ENCODE assay signal across 2 cellular contexts in the genomic region with DNA sequence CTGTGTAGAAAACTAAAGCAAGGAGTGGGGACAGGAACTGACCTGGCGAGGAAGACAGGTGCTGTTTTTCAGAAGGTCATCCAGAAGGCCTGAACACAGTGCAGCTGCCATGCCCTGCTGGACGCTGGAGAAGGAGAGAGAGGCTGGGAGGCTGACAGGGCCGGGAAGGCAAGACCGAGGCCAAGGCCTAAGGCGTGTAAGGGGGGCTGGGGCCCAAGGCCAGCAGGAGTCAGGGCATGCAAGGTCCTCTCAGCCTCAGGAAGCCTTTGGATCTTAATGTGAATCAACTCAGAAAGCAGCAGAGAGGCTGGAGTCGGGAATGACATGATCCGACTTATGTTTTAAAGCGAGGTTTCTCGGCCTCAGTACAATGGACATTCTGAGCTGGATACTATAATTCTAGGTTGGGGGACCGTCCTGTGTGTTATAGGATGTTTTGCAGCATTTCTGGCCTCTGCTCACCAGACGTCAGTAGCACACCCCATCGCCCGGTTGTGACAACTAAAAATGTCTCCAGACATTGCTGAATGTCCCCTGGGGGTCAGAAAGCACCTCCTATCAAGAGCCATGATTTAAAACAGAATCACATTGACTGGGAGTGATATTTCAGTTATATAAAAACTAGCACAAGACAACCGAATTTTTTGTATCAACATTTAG.
TF ChIP-seq lines count a peak whose summit lies in the region.

No MANE protein-coding gene starts in this region.

TF ChIP-seq in GM23338, 12 proteins besides CTCF, POLR2A, EP300 and RAD21 (continued from another document and continues in another):
- TF ChIP-seq, protein P1, sequence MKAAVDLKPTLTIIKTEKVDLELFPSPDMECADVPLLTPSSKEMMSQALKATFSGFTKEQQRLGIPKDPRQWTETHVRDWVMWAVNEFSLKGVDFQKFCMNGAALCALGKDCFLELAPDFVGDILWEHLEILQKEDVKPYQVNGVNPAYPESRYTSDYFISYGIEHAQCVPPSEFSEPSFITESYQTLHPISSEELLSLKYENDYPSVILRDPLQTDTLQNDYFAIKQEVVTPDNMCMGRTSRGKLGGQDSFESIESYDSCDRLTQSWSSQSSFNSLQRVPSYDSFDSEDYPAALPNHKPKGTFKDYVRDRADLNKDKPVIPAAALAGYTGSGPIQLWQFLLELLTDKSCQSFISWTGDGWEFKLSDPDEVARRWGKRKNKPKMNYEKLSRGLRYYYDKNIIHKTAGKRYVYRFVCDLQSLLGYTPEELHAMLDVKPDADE (IDR thresholded peaks at IDR 0.05) = no peak
- TF ChIP-seq EZH2phosphoT487 (IDR thresholded peaks at IDR 0.05; ENCODE audit: unreplicated experiment) (no peak), POLR2AphosphoS5 (IDR thresholded peaks at IDR 0.05; ENCODE audit: low read depth) (no peak), JUNB (IDR thresholded peaks at IDR 0.05; ENCODE audit: unreplicated experiment) (no peak), EZH2 (IDR thresholded peaks at IDR 0.05; ENCODE audit: low read depth, unreplicated experiment) (no peak), NANOG (IDR thresholded peaks at IDR 0.05; ENCODE audit: borderline replicate concordance) (no peak), STAT1 (IDR thresholded peaks at IDR 0.05; ENCODE audit: unreplicated experiment) (no peak), ZNF331 (CRISPR knock-in tag; IDR thresholded peaks at IDR 0.05; ENCODE audit: low read depth) (no peak)
- TF ChIP-seq, protein P2, sequence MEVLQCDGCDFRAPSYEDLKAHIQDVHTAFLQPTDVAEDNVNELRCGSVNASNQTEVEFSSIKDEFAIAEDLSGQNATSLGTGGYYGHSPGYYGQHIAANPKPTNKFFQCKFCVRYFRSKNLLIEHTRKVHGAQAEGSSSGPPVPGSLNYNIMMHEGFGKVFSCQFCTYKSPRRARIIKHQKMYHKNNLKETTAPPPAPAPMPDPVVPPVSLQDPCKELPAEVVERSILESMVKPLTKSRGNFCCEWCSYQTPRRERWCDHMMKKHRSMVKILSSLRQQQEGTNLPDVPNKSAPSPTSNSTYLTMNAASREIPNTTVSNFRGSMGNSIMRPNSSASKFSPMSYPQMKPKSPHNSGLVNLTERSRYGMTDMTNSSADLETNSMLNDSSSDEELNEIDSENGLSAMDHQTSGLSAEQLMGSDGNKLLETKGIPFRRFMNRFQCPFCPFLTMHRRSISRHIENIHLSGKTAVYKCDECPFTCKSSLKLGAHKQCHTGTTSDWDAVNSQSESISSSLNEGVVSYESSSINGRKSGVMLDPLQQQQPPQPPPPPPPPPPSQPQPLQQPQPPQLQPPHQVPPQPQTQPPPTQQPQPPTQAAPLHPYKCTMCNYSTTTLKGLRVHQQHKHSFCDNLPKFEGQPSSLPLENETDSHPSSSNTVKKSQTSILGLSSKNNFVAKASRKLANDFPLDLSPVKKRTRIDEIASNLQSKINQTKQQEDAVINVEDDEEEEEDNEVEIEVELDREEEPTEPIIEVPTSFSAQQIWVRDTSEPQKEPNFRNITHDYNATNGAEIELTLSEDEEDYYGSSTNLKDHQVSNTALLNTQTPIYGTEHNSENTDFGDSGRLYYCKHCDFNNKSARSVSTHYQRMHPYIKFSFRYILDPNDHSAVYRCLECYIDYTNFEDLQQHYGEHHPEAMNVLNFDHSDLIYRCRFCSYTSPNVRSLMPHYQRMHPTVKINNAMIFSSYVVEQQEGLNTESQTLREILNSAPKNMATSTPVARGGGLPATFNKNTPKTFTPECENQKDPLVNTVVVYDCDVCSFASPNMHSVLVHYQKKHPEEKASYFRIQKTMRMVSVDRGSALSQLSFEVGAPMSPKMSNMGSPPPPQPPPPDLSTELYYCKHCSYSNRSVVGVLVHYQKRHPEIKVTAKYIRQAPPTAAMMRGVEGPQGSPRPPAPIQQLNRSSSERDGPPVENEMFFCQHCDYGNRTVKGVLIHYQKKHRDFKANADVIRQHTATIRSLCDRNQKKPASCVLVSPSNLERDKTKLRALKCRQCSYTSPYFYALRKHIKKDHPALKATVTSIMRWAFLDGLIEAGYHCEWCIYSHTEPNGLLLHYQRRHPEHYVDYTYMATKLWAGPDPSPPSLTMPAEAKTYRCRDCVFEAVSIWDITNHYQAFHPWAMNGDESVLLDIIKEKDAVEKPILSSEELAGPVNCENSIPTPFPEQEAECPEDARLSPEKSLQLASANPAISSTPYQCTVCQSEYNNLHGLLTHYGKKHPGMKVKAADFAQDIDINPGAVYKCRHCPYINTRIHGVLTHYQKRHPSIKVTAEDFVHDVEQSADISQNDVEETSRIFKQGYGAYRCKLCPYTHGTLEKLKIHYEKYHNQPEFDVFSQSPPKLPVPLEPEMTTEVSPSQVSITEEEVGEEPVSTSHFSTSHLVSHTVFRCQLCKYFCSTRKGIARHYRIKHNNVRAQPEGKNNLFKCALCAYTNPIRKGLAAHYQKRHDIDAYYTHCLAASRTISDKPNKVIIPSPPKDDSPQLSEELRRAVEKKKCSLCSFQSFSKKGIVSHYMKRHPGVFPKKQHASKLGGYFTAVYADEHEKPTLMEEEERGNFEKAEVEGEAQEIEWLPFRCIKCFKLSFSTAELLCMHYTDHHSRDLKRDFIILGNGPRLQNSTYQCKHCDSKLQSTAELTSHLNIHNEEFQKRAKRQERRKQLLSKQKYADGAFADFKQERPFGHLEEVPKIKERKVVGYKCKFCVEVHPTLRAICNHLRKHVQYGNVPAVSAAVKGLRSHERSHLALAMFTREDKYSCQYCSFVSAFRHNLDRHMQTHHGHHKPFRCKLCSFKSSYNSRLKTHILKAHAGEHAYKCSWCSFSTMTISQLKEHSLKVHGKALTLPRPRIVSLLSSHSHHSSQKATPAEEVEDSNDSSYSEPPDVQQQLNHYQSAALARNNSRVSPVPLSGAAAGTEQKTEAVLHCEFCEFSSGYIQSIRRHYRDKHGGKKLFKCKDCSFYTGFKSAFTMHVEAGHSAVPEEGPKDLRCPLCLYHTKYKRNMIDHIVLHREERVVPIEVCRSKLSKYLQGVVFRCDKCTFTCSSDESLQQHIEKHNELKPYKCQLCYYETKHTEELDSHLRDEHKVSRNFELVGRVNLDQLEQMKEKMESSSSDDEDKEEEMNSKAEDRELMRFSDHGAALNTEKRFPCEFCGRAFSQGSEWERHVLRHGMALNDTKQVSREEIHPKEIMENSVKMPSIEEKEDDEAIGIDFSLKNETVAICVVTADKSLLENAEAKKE (CRISPR knock-in tag; IDR thresholded peaks at IDR 0.05) = no peak

TF ChIP-seq in neural cell, 6 proteins besides CTCF, POLR2A, EP300 and RAD21:
- TF ChIP-seq, protein P3, sequence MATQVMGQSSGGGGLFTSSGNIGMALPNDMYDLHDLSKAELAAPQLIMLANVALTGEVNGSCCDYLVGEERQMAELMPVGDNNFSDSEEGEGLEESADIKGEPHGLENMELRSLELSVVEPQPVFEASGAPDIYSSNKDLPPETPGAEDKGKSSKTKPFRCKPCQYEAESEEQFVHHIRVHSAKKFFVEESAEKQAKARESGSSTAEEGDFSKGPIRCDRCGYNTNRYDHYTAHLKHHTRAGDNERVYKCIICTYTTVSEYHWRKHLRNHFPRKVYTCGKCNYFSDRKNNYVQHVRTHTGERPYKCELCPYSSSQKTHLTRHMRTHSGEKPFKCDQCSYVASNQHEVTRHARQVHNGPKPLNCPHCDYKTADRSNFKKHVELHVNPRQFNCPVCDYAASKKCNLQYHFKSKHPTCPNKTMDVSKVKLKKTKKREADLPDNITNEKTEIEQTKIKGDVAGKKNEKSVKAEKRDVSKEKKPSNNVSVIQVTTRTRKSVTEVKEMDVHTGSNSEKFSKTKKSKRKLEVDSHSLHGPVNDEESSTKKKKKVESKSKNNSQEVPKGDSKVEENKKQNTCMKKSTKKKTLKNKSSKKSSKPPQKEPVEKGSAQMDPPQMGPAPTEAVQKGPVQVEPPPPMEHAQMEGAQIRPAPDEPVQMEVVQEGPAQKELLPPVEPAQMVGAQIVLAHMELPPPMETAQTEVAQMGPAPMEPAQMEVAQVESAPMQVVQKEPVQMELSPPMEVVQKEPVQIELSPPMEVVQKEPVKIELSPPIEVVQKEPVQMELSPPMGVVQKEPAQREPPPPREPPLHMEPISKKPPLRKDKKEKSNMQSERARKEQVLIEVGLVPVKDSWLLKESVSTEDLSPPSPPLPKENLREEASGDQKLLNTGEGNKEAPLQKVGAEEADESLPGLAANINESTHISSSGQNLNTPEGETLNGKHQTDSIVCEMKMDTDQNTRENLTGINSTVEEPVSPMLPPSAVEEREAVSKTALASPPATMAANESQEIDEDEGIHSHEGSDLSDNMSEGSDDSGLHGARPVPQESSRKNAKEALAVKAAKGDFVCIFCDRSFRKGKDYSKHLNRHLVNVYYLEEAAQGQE (IDR thresholded peaks at IDR 0.05; ENCODE audit: borderline replicate concordance) = no peak
